ENCODE assay signal across 8 cellular contexts in genomic region chr1:116374340-116375164, GRCh38. TPM values are rescaled to one million over a fixed set of nuclear protein-coding genes. Genes with fewer than 3 reads are reported as not detected.
DNase-seq lines count a peak whose midpoint lies in the region; ATAC-seq, FAIRE-seq and TF ChIP-seq lines count a peak whose summit lies in the region.

No MANE protein-coding gene starts in this region.

- H3K4me2 ChIP-seq in keratinocyte (ENCODE audit: control insufficient read depth, extremely low read depth, insufficient read depth, low read depth, low read length) = peak overlapping the region; percentile 88

- H3K36me3 Mint-ChIP-seq in CD4-positive, alpha-beta T cell (ENCODE audit: low read depth) = peaks cover 41% of the 10 kb centered on the region

- H3K79me2 ChIP-seq in keratinocyte (ENCODE audit: control insufficient read depth, insufficient read depth, low read length) = peaks cover 41% of the 10 kb centered on the region

- ATAC-seq in CD4-positive, alpha-beta T cell (ENCODE audit: poor library complexity) = no peak
- no peak for ATAC-seq in HG02763 (IDR thresholded peaks at IDR 0.05; ENCODE audit: unreplicated experiment)

- peak overlapping the region; percentile 21 for H2AFZ ChIP-seq in keratinocyte (ENCODE audit: control insufficient read depth, low read length)

- H3K4me3 ChIP-seq in MG63 = peak overlapping the region; percentile 80
- peak overlapping the region; percentile 82 to 94 (median 86) for H3K4me3 ChIP-seq in keratinocyte (ENCODE audit: control insufficient read depth in 2 of 3, extremely low read depth in 1 of 3, insufficient read depth in 2 of 3, low read depth in 1 of 3, low read length in 3 of 3)

- H3K4me1 Mint-ChIP-seq in CD4-positive, alpha-beta T cell (ENCODE audit: low read depth) = peaks cover 66% of the 10 kb centered on the region

- intact Hi-C loops in CD4-positive, alpha-beta T cell (cut with DNase I, micrococcal nuclease) = loop anchor here (1.0 to 5.0 kb wide), 10 partner anchors 14 to 222 kb away; partner anchors contain the start of gene CD58 (in 1 of the 2)

- H3K27ac Mint-ChIP-seq in CD4-positive, alpha-beta T cell = peak overlapping the region; percentile 93

- peak in 7 of 10 experiments; percentile 14 to 31 (median 21) for DNase-seq in CD4-positive, alpha-beta T cell
- no peak for DNase-seq in MG63
- peak; percentile 46 for DNase-seq in astrocyte of the hippocampus (ENCODE audit: low read depth, low spot score)
- DNase-seq in keratinocyte (ENCODE audit: low read depth, low spot score) = no peak
- DNase-seq in stimulated activated naive CD4-positive, alpha-beta T cell (lab: John Stamatoyannopoulos, UW) = peak in 5 of 6 experiments; percentile 19 to 48 (median 32)
- DNase-seq in activated CD4-positive, CD25-positive, alpha-beta regulatory T cell (lab: John Stamatoyannopoulos, UW) = no peak
- no peak for DNase-seq in SKM-1 (lab: John Stamatoyannopoulos, UW; ENCODE audit: unreplicated experiment)

- no peaks in the 10 kb centered on the region for H3K27me3 ChIP-seq in CD4-positive, alpha-beta T cell (ENCODE audit: control insufficient read depth, insufficient read depth, low read length)
- H3K27me3 ChIP-seq in MG63 = no peaks in the 10 kb centered on the region
- H3K27me3 ChIP-seq in keratinocyte (ENCODE audit: control insufficient read depth, extremely low read depth, insufficient read depth, low read length) = peaks cover 3% of the 10 kb centered on the region

- TF ChIP-seq CTCF in CD4-positive, alpha-beta T cell (IDR thresholded peaks at IDR 0.05) = no peak
- no peak for TF ChIP-seq CTCF in keratinocyte (optimal IDR thresholded peaks at IDR 0.05 in 1 of 3, IDR thresholded peaks at IDR 0.05 in 1 of 3, conservative IDR thresholded peaks at IDR 0.05 in 1 of 3; ENCODE audit: extremely low read depth in 1 of 3, insufficient read depth in 2 of 3, low read length in 3 of 3)

- no peaks in the 10 kb centered on the region for H3K9me1 ChIP-seq in keratinocyte (ENCODE audit: control insufficient read depth, extremely low read depth, insufficient read depth, low read length)

- no peaks in the 10 kb centered on the region for H3K27me3 Mint-ChIP-seq in CD4-positive, alpha-beta T cell

- H3K9ac ChIP-seq in keratinocyte (ENCODE audit: control insufficient read depth, extremely low read depth, insufficient read depth, low read length) = peak overlapping the region; percentile 78

- dilution Hi-C loops in keratinocyte (cut with MboI; ENCODE audit: extremely low pct_ligation_motif_present, low sequenced_read_pairs) = no loop called here

- peaks cover 53% of the 10 kb centered on the region for H3K4me1 ChIP-seq in keratinocyte (ENCODE audit: control insufficient read depth, extremely low read depth, insufficient read depth, low read length)

- POLR2A ChIA-PET in CD4-positive, alpha-beta T cell (lab: Charles Lee) = interaction anchor here (0.6 to 5.7 kb wide), 24 partner anchors 8 to 686 kb away, joined by 3 to 35 read pairs (median 5); partner anchors contain the start of gene TTF2

- CTCF ChIA-PET in CD4-positive, alpha-beta T cell (lab: Charles Lee) = interaction anchor here (1.0 to 1.7 kb wide), 3 partner anchors 12 to 236 kb away, joined by 3 to 5 read pairs (median 4); no protein-coding TSS in a partner anchor

- no peak for FAIRE-seq in keratinocyte (lab: Jason Lieb, UNC)

- H3K9me3 Mint-ChIP-seq in CD4-positive, alpha-beta T cell = no peaks in the 10 kb centered on the region

- H3K4me3 Mint-ChIP-seq in CD4-positive, alpha-beta T cell = peak overlapping the region; percentile 98

- peak overlapping the region; percentile 98 for H3K27ac ChIP-seq in CD4-positive, alpha-beta T cell (ENCODE audit: low read depth, low read length)
- H3K27ac ChIP-seq in keratinocyte (ENCODE audit: control insufficient read depth, insufficient read depth, low read length) = peak overlapping the region; percentile 96

- no peaks in the 10 kb centered on the region for H4K20me1 ChIP-seq in keratinocyte (ENCODE audit: control insufficient read depth, extremely low read depth, insufficient read depth, low read length)

- H3K9me3 ChIP-seq in CD4-positive, alpha-beta T cell (ENCODE audit: control insufficient read depth, low read length) = no peaks in the 10 kb centered on the region
- no peaks in the 10 kb centered on the region for H3K9me3 ChIP-seq in MG63
- no peaks in the 10 kb centered on the region for H3K9me3 ChIP-seq in keratinocyte (ENCODE audit: control insufficient read depth, low read depth, low read length)

- H3K36me3 ChIP-seq in MG63 = no peaks in the 10 kb centered on the region
- H3K36me3 ChIP-seq in keratinocyte (ENCODE audit: control insufficient read depth in 2 of 2, extremely low read depth in 1 of 2, insufficient read depth in 2 of 2, low read length in 2 of 2) = no peaks in the 10 kb centered on the region

RNA-seq across cellular contexts. Expression of gene ATP1A1, which starts 1.5 kb away (rescaled TPM):
- total RNA-seq in CD4-positive, alpha-beta T cell = 100 to 1,000 TPM; 251 to 262 TPM
- 88.6 and 124 TPM in 2 replicates for total RNA-seq in MG63 (2014; rRNA removed; shearing (Covaris generic); ENCODE audit: low replicate concordance)
- 357 to 412 TPM (median 381 TPM) in 3 replicates for polyA plus RNA-seq in keratinocyte
- polyA plus RNA-seq in keratinocyte (2011; ENCODE audit: low read depth) = 305 TPM
- polyA plus RNA-seq in keratinocyte (2011; cell fraction: cytosol; rRNA removed) = 239 and 241 TPM in 2 replicates
- polyA plus RNA-seq in keratinocyte (2011; cell fraction: nucleus; rRNA removed) = 486 and 517 TPM in 2 replicates
- polyA plus RNA-seq in keratinocyte (2012; ENCODE audit: low replicate concordance) = 252 and 318 TPM in 2 replicates
- 225 to 603 TPM (median 478 TPM) in 3 replicates for polyA minus RNA-seq in keratinocyte
- 257 TPM for polyA minus RNA-seq in keratinocyte (2011; cell fraction: cytosol; rRNA and poly(A)+ RNA removed)
- polyA minus RNA-seq in keratinocyte (2011; cell fraction: nucleus; rRNA and poly(A)+ RNA removed) = 329 and 500 TPM in 2 replicates

Comparison
In these comparisons a context has a peak if more than half of its experiments do, and no peak if none do; other contexts are left out.
1. DNase-seq: peak in CD4-positive, alpha-beta T cell (7 of 10), astrocyte of the hippocampus (single experiment) and stimulated activated naive CD4-positive, alpha-beta T cell (5 of 6); none in MG63 (single experiment), keratinocyte (single experiment), activated CD4-positive, CD25-positive, alpha-beta regulatory T cell (0 of 4) and SKM-1 (single experiment).